Comparison of ENCODE assay signal across 8 cellular contexts in the genomic region with DNA sequence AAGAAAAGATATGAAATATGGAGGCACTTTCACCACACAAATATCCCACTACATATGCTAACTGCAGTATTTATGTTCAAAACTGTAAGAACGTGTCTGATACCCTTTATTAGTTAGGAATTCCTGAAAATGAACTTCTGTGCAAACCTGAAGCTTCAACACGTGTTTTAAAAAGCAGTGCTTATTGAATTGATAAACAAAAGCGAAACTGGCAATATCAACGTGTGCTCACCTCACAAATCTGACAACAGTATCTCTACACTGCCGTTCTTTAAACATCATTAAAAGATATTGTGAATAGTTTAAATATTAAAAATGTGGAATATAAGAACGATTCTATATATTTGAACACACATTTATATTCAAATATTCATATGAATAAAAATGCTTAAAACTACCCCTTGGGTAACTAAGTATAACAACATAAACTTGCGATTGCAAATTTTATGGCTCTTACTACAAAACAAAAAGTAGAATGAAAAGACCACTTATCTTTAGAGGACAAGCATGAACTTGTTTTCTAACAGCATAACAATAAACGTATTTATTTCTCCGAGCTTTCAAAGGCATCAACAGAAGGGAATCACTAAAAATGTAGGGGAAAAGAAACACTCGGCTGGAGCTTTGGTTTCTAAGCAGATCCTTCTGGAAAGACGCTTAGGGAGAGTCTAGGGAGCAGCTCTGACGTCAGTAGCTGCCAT. TPM values are rescaled to one million over a fixed set of nuclear protein-coding genes. Genes with fewer than 3 reads are reported as not detected.
DNase-seq lines count a peak whose midpoint lies in the region; ATAC-seq and TF ChIP-seq lines count a peak whose summit lies in the region.

A gene (minus strand): TSS at position 670 of the 701 bp plus-strand sequence. CDS start 17,738 bp downstream, outside the sequence.

- ATAC-seq in HG02884 (IDR thresholded peaks at IDR 0.05; ENCODE audit: unreplicated experiment), result no peak

- H3K4me3 ChIP-seq in GM06990 (replicated peaks; ENCODE audit: low read depth, low read length), result peak within 1 kb of the TSS; percentile 84
- peak within 1 kb of the TSS; percentile 68 for H3K4me3 ChIP-seq in MG63
- H3K4me3 ChIP-seq in iPS-18c (ENCODE audit: insufficient read depth, low read depth, low read length), result peak within 1 kb of the TSS; percentile 71
- peak within 1 kb of the TSS; percentile 54 to 83 (median 80) for H3K4me3 ChIP-seq in spleen

- peak in 1 of 3 donors; percentile 15 for TF ChIP-seq POLR2A in spleen (IDR thresholded peaks at IDR 0.05)

- TF ChIP-seq CTCF in GM06990 (IDR thresholded peaks at IDR 0.05; ENCODE audit: insufficient read depth, low read length, poor library complexity, severe bottlenecking) (no peak), spleen (IDR thresholded peaks at IDR 0.05 in 8 of 11, conservative IDR thresholded peaks at IDR 0.05 in 3 of 11) (no peak)

- H3K27ac ChIP-seq in angular gyrus (ENCODE audit: low read depth, low read length) (peak within 1 kb of the TSS; percentile 99), spleen (peak within 1 kb of the TSS; percentile 95 to 100 (median 99))

- no peaks in the 10 kb centered on the region for H3K9me3 ChIP-seq in MG63
- no peaks in the 10 kb centered on the region for H3K9me3 ChIP-seq in iPS-18c (ENCODE audit: control insufficient read depth, insufficient read depth, low read length)
- H3K9me3 ChIP-seq in spleen, result no peaks in the 10 kb centered on the region

- peaks cover 6 to 57% (median 31%) of the 10 kb centered on the region in 6 donors for H3K4me1 ChIP-seq in spleen

- intact Hi-C loops in spleen (cut with DNase I; ENCODE audit: low total_unique reads), result no loop called here

- no peaks in the 10 kb centered on the region for H3K36me3 ChIP-seq in GM06990 (ENCODE audit: control insufficient read depth, insufficient read depth, low read length)
- H3K36me3 ChIP-seq in MG63, result no peaks in the 10 kb centered on the region
- peaks cover 0 to 19% (median 10%) of the 10 kb centered on the region in 6 donors for H3K36me3 ChIP-seq in spleen

- H3K27me3 ChIP-seq in GM06990 (replicated peaks; ENCODE audit: control insufficient read depth, insufficient read depth, low read length) (no peaks in the 10 kb centered on the region), MG63 (no peaks in the 10 kb centered on the region), spleen (replicated peaks in 1 of 7) (no peaks in the 10 kb centered on the region)

- 2 to 6% (median 4%) methylated on average over 12 of the region's 12 CpGs for WGBS in spleen, 5 donors

- DNase-seq in GM06990 (ENCODE audit: extremely low read depth, insufficient read length) (no peak), MG63 (no peak), spleen (no peak), T-helper 9 cell (no peak), islet precursor cell (no peak)

RNA-seq across cellular contexts. Expression of the gene that starts here (rescaled TPM):
- 0.43 TPM in 1 of 2 replicates, not detected in the other for total RNA-seq in MG63 (2014; rRNA removed; shearing (Covaris generic); ENCODE audit: low replicate concordance)
- total RNA-seq in spleen, result 1 to 10 TPM in 5 of 7 donors, under 1 TPM in 2; 0.47 to 2.4 (median 1.2) TPM
- polyA plus RNA-seq in spleen, result under 1 TPM; 0.17 to 0.48 (median 0.29) TPM
